ENCODE assay signal across 8 cellular contexts in the genomic region with DNA sequence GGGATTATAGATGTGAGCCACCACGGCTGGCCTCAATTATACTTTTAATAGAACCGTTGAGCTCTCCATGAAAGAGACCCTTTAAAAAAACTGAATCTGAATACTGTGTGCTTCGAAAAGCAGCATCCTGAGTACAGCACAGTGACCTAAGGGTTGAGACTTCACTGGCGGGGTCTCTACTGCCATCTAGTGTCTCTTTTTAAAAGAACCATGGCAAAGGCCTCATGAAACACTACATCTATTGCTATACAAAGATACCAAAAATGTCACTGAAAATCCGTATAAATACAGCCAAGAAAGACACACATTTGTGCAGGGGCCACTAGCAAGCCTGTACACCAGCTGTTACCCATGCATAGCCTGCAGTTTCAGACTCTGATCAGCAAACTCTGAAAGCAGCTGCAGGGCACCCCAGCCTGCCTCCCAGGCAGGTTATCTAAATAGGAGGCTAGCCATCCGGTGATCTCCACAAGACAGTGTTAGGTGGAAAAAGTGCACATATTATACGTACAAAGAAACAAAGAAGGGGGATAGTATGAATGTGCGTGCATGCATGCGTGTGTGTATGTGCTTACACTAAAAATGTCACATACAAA. TPM values are rescaled to one million over a fixed set of nuclear protein-coding genes. Genes with fewer than 3 reads are reported as not detected.
DNase-seq lines count a peak whose midpoint lies in the region; ATAC-seq and TF ChIP-seq lines count a peak whose summit lies in the region.

No MANE protein-coding gene starts in this region.

- H3K4me3 ChIP-seq in choroid plexus epithelial cell (ENCODE audit: low read depth, low read length): no peak overlapping the region

- TF ChIP-seq CTCF in GM12874 (IDR thresholded peaks at IDR 0.05; ENCODE audit: insufficient read depth, low read depth, low read length) (peak; percentile 69), choroid plexus epithelial cell (conservative IDR thresholded peaks at IDR 0.05; ENCODE audit: low read depth, low read length) (peak; percentile 83)

- DNase-seq in AG08395 (ENCODE audit: low spot score) (peak; percentile 81), NCI-H2081 (lab: John Stamatoyannopoulos, UW) (peak; percentile 55 to 69), T-helper 9 cell (peak; percentile 10), choroid plexus epithelial cell (ENCODE audit: low read depth) (peak; percentile 88), left lobe of liver (ENCODE audit: low spot score) (no peak), NK-92 (lab: John Stamatoyannopoulos, UW; ENCODE audit: unreplicated experiment) (no peak)
- DNase-seq in stimulated activated naive CD4-positive, alpha-beta T cell treated with Interleukin-2 at 50 U/mL for 16 hours (lab: John Stamatoyannopoulos, UW): peak; percentile 7

- peak; percentile 89 for ATAC-seq in left lobe of liver

RNA-seq across cellular contexts. Expression of a gene that starts 35.3 kb away (rescaled TPM):
- total RNA-seq in left lobe of liver: 49.5 TPM

RNA-seq across cellular contexts. Expression of a gene that starts 35.4 kb away (rescaled TPM):
- 1.5 TPM for total RNA-seq in left lobe of liver

RNA-seq across cellular contexts. Expression of a gene that starts 49.5 kb away (rescaled TPM):
- total RNA-seq in left lobe of liver: 18.9 TPM

RNA-seq across cellular contexts. Expression of a gene that starts 54.7 kb away (rescaled TPM):
- total RNA-seq in left lobe of liver: 0.40 TPM

Comparison
In these comparisons a context has a peak if more than half of its experiments do, and no peak if none do; other contexts are left out.
1. DNase-seq: peak in AG08395 (single experiment), NCI-H2081 (2 of 2), T-helper 9 cell (single experiment), choroid plexus epithelial cell (single experiment) and stimulated activated naive CD4-positive, alpha-beta T cell treated with Interleukin-2 at 50 U/mL for 16 hours (single experiment); none in left lobe of liver (single experiment) and NK-92 (single experiment).